ENCODE assay signal across 8 cellular contexts in the genomic region with DNA sequence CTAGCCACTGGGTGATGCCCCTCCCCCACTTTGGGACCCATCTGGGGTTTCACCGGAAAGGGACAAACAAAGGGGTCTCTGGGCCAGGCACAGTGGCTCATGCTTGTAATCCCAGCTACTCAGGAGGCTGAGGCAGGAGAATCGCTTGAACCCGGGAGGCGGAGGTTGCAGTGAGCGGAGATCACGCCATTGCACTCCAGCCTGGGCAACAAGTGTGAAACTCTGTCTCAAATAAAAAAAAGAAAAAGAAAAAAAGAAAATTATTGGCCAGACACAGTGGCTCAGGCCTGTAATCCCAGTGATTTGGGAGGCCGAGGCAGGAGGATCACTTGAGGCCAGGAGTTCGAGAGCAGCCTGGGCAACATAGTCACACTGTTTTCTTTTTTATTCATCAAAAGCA. TPM values are rescaled to one million over a fixed set of nuclear protein-coding genes. Genes with fewer than 3 reads are reported as not detected.
DNase-seq lines count a peak whose midpoint lies in the region; ATAC-seq and TF ChIP-seq lines count a peak whose summit lies in the region.
"Not testable (repeated sequence)": the region's sequence is repeated elsewhere in the genome, so short reads cannot be mapped to it uniquely, and the experiment has no call there.

No MANE protein-coding gene starts in this region.

- H3K23ac ChIP-seq in neuronal stem cell (ENCODE audit: low read depth, low read length, poor library complexity), result not testable (repeated sequence)

- H2AFZ ChIP-seq in GM23338, result peak overlapping the region; percentile 72
- H2AFZ ChIP-seq in OCI-LY7 (ENCODE audit: low read length), result peak overlapping the region; percentile 10; the same call in 1 of the 2 replicates
- H2AFZ ChIP-seq in neuronal stem cell (ENCODE audit: low read length), result peak overlapping the region; percentile 67

- H4K91ac ChIP-seq in neuronal stem cell (ENCODE audit: low read depth, low read length, poor library complexity), result not testable (repeated sequence)

- H3K9me3 Mint-ChIP-seq in GM23338, activated B cell treated with CpG ODN at 0.5 μM for 24 hours, type B pancreatic cell: not testable (repeated sequence)

- not testable (repeated sequence) for H3K36me3 Mint-ChIP-seq in GM23338 (ENCODE audit: low read depth); activated B cell treated with CpG ODN at 0.5 μM for 24 hours (ENCODE audit: low read depth); type B pancreatic cell

- not testable (repeated sequence) for H3K14ac ChIP-seq in neuronal stem cell (ENCODE audit: low read length)

- H3K4me3 ChIP-seq in BLaER1 treated with 17β-estradiol and CSF1 and Interleukin-3, amounts not matched to agents 10 nM and 100 nM; GM23338; OCI-LY7 (ENCODE audit: low read depth, low read length, poor library complexity, severe bottlenecking); esophagus (ENCODE audit: low read depth in 1 of 2, low read length in 2 of 2); neuronal stem cell (ENCODE audit: low read length in 2 of 2); skin epidermis: not testable (repeated sequence)

- H3K4me1 Mint-ChIP-seq in GM23338, result not testable (repeated sequence)
- H3K4me1 Mint-ChIP-seq in activated B cell treated with CpG ODN at 0.5 μM for 24 hours (peaks cover 46% of the 10 kb centered on the region), type B pancreatic cell (ENCODE audit: unreplicated experiment) (peaks cover 14% of the 10 kb centered on the region)

- WGBS in esophagus, 2 donors, result 88 to 90% methylated on average over 8 of the region's 8 CpGs
- no CpG with 5 or more reads among the region's 8 CpGs for WGBS in neuronal stem cell (ENCODE audit: extremely low coverage in 2 of 2, insufficient read length in 2 of 2, insufficient replicate concordance in 1 of 2), 2 donors

- H2BK120ac ChIP-seq in neuronal stem cell (ENCODE audit: low read depth, low read length), result not testable (repeated sequence)

- not testable (repeated sequence) for H2BK5ac ChIP-seq in neuronal stem cell (ENCODE audit: low read length)

- not testable (repeated sequence) for H3K4me3 Mint-ChIP-seq in GM23338, activated B cell treated with CpG ODN at 0.5 μM for 24 hours, type B pancreatic cell

- not testable (repeated sequence) for H2BK15ac ChIP-seq in neuronal stem cell (ENCODE audit: low read length)

- BruUV-seq in OCI-LY7 (replicated peaks; lab: Mats Ljungman, UMichigan), result not testable (repeated sequence)

- peaks cover 72 to 93% (median 84%) of the 10 kb centered on the region in 10 experiments for H3K4me1 ChIP-seq in BLaER1 treated with 17β-estradiol and CSF1 and Interleukin-3, amounts not matched to agents 10 nM and 100 nM
- H3K4me1 ChIP-seq in GM23338 (ENCODE audit: insufficient read depth); esophagus (ENCODE audit: control insufficient read depth in 2 of 2, insufficient read depth in 2 of 2, low read length in 1 of 2); neuronal stem cell (ENCODE audit: control insufficient read depth in 2 of 2, insufficient read depth in 1 of 2, low read depth in 1 of 2, low read length in 2 of 2): not testable (repeated sequence)
- H3K4me1 ChIP-seq in OCI-LY7 (ENCODE audit: insufficient read depth, low read length, poor library complexity, severe bottlenecking), result peaks cover 50% of the 10 kb centered on the region

- not testable (repeated sequence) for H3K9me3 ChIP-seq in BLaER1 treated with 17β-estradiol and CSF1 and Interleukin-3, amounts not matched to agents 10 nM and 100 nM (replicated peaks in 1 of 11); OCI-LY7 (ENCODE audit: low read length); esophagus (ENCODE audit: control insufficient read depth in 2 of 2, insufficient read depth in 1 of 2, low read depth in 1 of 2, low read length in 1 of 2); neuronal stem cell (replicated peaks in 1 of 2; ENCODE audit: control insufficient read depth in 2 of 2, insufficient read depth in 1 of 2, low read depth in 1 of 2, low read length in 2 of 2)

- H3K27ac Mint-ChIP-seq in GM23338, result not testable (repeated sequence)
- peak overlapping the region; percentile 41 for H3K27ac Mint-ChIP-seq in activated B cell treated with CpG ODN at 0.5 μM for 24 hours
- H3K27ac Mint-ChIP-seq in type B pancreatic cell, result peak overlapping the region; percentile 84

- H3K79me1 ChIP-seq in neuronal stem cell (ENCODE audit: low read depth, low read length), result not testable (repeated sequence)

- H2AK5ac ChIP-seq in neuronal stem cell (ENCODE audit: low read depth, low read length), result not testable (repeated sequence)

- TF ChIP-seq CTCF in GM23338 (conservative IDR thresholded peaks at IDR 0.05; ENCODE audit: low read depth in 2 of 2); OCI-LY7 (conservative IDR thresholded peaks at IDR 0.05; ENCODE audit: low read length); activated B cell treated with CpG ODN at 0.5 μM for 24 hours (IDR thresholded peaks at IDR 0.05); type B pancreatic cell (conservative IDR thresholded peaks at IDR 0.05): not testable (repeated sequence)

- intact Hi-C loops in OCI-LY7 (cut with micrococcal nuclease; ENCODE audit: unreplicated experiment), result not testable (repeated sequence)
- intact Hi-C loops in activated B cell treated with CpG ODN at 0.5 μM for 24 hours (cut with micrococcal nuclease), result loop anchor here (10.0 kb wide), 1 partner anchor 131 kb away; the partner anchor contains the start of gene PACSIN2

- not testable (repeated sequence) for H3K9me2 ChIP-seq in GM23338 (ENCODE audit: insufficient read depth); OCI-LY7 (ENCODE audit: insufficient read depth, low read length)

- H3K36me3 ChIP-seq in BLaER1 treated with 17β-estradiol and CSF1 and Interleukin-3, amounts not matched to agents 10 nM and 100 nM, result peaks cover 9 to 16% (median 10%) of the 10 kb centered on the region in 11 experiments
- not testable (repeated sequence) for H3K36me3 ChIP-seq in GM23338 (ENCODE audit: insufficient read depth); esophagus (ENCODE audit: control insufficient read depth in 2 of 2, insufficient read depth in 2 of 2, low read length in 1 of 2)
- H3K36me3 ChIP-seq in OCI-LY7 (ENCODE audit: insufficient read depth, low read length) (peaks cover 14% of the 10 kb centered on the region), neuronal stem cell (replicated peaks in 1 of 2; ENCODE audit: control insufficient read depth in 2 of 2, insufficient read depth in 2 of 2, low read length in 2 of 2) (peaks cover 8 to 14% of the 10 kb centered on the region in 2 donors)

- peak overlapping the region in 10 of 11 experiments; percentile 10 to 95 (median 90); a peak in 16 of 22 replicates for H3K27ac ChIP-seq in BLaER1 treated with 17β-estradiol and CSF1 and Interleukin-3, amounts not matched to agents 10 nM and 100 nM
- H3K27ac ChIP-seq in GM23338 (ENCODE audit: low read depth); OCI-LY7 (ENCODE audit: low read depth, low read length, poor library complexity, severe bottlenecking); neuronal stem cell (replicated peaks; ENCODE audit: low read length): not testable (repeated sequence)
- H3K27ac ChIP-seq in esophagus (ENCODE audit: low read depth in 2 of 2, low read length in 1 of 2), result peak overlapping the region; percentile 73 to 82
- H3K27ac ChIP-seq in skin epidermis, result peak overlapping the region in 11 of 21 experiments; percentile 14 to 64 (median 37)

- H3K9ac ChIP-seq in BLaER1 treated with 17β-estradiol and CSF1 and Interleukin-3, amounts not matched to agents 10 nM and 100 nM, result peak overlapping the region in 2 of 11 experiments; percentile 2 to 36; a peak in 2 of 22 replicates
- not testable (repeated sequence) for H3K9ac ChIP-seq in neuronal stem cell (ENCODE audit: low read depth, low read length, poor library complexity)

- H4K20me1 ChIP-seq in BLaER1 treated with 17β-estradiol and CSF1 and Interleukin-3, amounts not matched to agents 10 nM and 100 nM, result peaks cover 0 to 16% (median 0%) of the 10 kb centered on the region in 11 experiments; a peak in 4 of 22 replicates
- not testable (repeated sequence) for H4K20me1 ChIP-seq in GM23338 (replicated peaks; ENCODE audit: insufficient read depth); OCI-LY7 (ENCODE audit: insufficient read depth, low read length)

- CTCF ChIA-PET in OCI-LY7 (lab: Charles Lee; ENCODE audit: unreplicated experiment); activated B cell treated with CpG ODN at 0.5 μM for 24 hours (lab: Charles Lee): not testable (repeated sequence)

- not testable (repeated sequence) for H4K8ac ChIP-seq in neuronal stem cell (ENCODE audit: low read depth, low read length)

- DNase-seq in GM23338 (ENCODE audit: low spot score); OCI-LY7 (ENCODE audit: low spot score); activated B cell treated with CpG ODN at 0.5 μM for 24 hours; neuronal stem cell (ENCODE audit: low spot score); type B pancreatic cell (ENCODE audit: extremely low spot score, unreplicated experiment): not testable (repeated sequence)

- H3K4ac ChIP-seq in neuronal stem cell (ENCODE audit: low read length), result not testable (repeated sequence)

- not testable (repeated sequence) for H3F3A ChIP-seq in GM23338 (replicated peaks; ENCODE audit: low read depth)

- not testable (repeated sequence) for H3K27me3 ChIP-seq in BLaER1 treated with 17β-estradiol and CSF1 and Interleukin-3, amounts not matched to agents 10 nM and 100 nM; GM23338 (ENCODE audit: insufficient read depth); esophagus (ENCODE audit: control insufficient read depth in 1 of 2, insufficient read depth in 2 of 2, low read length in 2 of 2)
- H3K27me3 ChIP-seq in neuronal stem cell (ENCODE audit: control insufficient read depth in 3 of 3, insufficient read depth in 3 of 3, low read depth in 1 of 3, low read length in 3 of 3), result peaks cover 0 to 13% (median 0%) of the 10 kb centered on the region in 3 experiments

- ATAC-seq in GM23338; activated B cell treated with CpG ODN at 0.5 μM for 24 hours (ENCODE audit: low read depth): not testable (repeated sequence)

- H2BK12ac ChIP-seq in neuronal stem cell (ENCODE audit: low read length), result not testable (repeated sequence)

- H3K4me2 ChIP-seq in BLaER1 treated with 17β-estradiol and CSF1 and Interleukin-3, amounts not matched to agents 10 nM and 100 nM, result peak overlapping the region in 8 of 11 experiments; percentile 84 to 97 (median 94); a peak in 17 of 22 replicates
- H3K4me2 ChIP-seq in GM23338; OCI-LY7 (ENCODE audit: low read length); neuronal stem cell (ENCODE audit: insufficient read depth, low read length, poor library complexity, severe bottlenecking): not testable (repeated sequence)

- not testable (repeated sequence) for H3K18ac ChIP-seq in neuronal stem cell (ENCODE audit: low read length)

- peaks cover 14% of the 10 kb centered on the region for H3K79me2 ChIP-seq in GM23338 (replicated peaks; ENCODE audit: insufficient read depth)
- peaks cover 17% of the 10 kb centered on the region for H3K79me2 ChIP-seq in OCI-LY7 (ENCODE audit: insufficient read depth, low read depth, low read length)

- POLR2A ChIA-PET in OCI-LY7 (lab: Charles Lee), result interaction anchor here (0.7 kb wide), 1 partner anchor 50 kb away, joined by 3 read pairs; no protein-coding TSS in a partner anchor
- POLR2A ChIA-PET in activated B cell treated with CpG ODN at 0.5 μM for 24 hours (lab: Charles Lee), result interaction anchor here (0.7 to 1.6 kb wide), 3 partner anchors 19 to 368 kb away, joined by 4 to 21 read pairs (median 4); no protein-coding TSS in a partner anchor

- not testable (repeated sequence) for H3K27me3 Mint-ChIP-seq in GM23338 (ENCODE audit: insufficient read depth, low read depth, poor library complexity); activated B cell treated with CpG ODN at 0.5 μM for 24 hours; type B pancreatic cell

RNA-seq across cellular contexts. Expression of gene MCAT, which starts 2.2 kb away (rescaled TPM):
- total RNA-seq in GM23338 (2014; rRNA removed; shearing (Covaris generic)), result 12.3 and 16.9 TPM in 2 replicates
- polyA plus RNA-seq in GM23338 (2016; fragmentation: Nextera tagmentation; extraction: Ambion mirVana) (9.7 and 10.4 TPM in 2 replicates), esophagus (10 to 100 TPM; 10.2 to 16.6 TPM)
- total RNA-seq in OCI-LY7 (2014; rRNA removed; shearing (Covaris generic)), result 28.4 and 30.6 TPM in 2 replicates
- total RNA-seq in OCI-LY7 (2022) (23.1 and 33.2 TPM in 2 replicates), activated B cell treated with CpG ODN at 0.5 μM for 24 hours (12.7 and 13.2 TPM in 2 replicates), type B pancreatic cell (ENCODE audit: low replicate concordance) (24.0 and 27.0 TPM in 2 replicates)
- 14.6 TPM for polyA plus RNA-seq in neuronal stem cell (2013, experiment 1 of 2)
- 12.4 TPM for polyA plus RNA-seq in neuronal stem cell (2013, experiment 2 of 2)

RNA-seq across cellular contexts. Expression of gene TSPO, which starts 6.0 kb away (rescaled TPM):
- total RNA-seq in GM23338 (2014; rRNA removed; shearing (Covaris generic)), result 42.5 and 44.7 TPM in 2 replicates
- polyA plus RNA-seq in GM23338 (2016; fragmentation: Nextera tagmentation; extraction: Ambion mirVana) (32.3 and 34.6 TPM in 2 replicates), esophagus (100 to 1,000 TPM; 660 to 791 TPM)
- total RNA-seq in OCI-LY7 (2014; rRNA removed; shearing (Covaris generic)), result 47.1 and 59.6 TPM in 2 replicates
- total RNA-seq in OCI-LY7 (2022) (55.5 and 69.9 TPM in 2 replicates), activated B cell treated with CpG ODN at 0.5 μM for 24 hours (40.9 and 48.2 TPM in 2 replicates), type B pancreatic cell (ENCODE audit: low replicate concordance) (16.9 and 30.9 TPM in 2 replicates)
- polyA plus RNA-seq in neuronal stem cell (2013, experiment 1 of 2), result 13.7 TPM
- polyA plus RNA-seq in neuronal stem cell (2013, experiment 2 of 2), result 13.8 TPM

RNA-seq across cellular contexts. Expression of gene BIK, which starts 34.8 kb away (rescaled TPM):
- 5.6 and 9.8 TPM in 2 replicates for total RNA-seq in GM23338 (2014; rRNA removed; shearing (Covaris generic))
- polyA plus RNA-seq in GM23338 (2016; fragmentation: Nextera tagmentation; extraction: Ambion mirVana) (9.6 and 10.4 TPM in 2 replicates), esophagus (10 to 100 TPM; 11.4 to 18.5 TPM)
- 104 and 143 TPM in 2 replicates for total RNA-seq in OCI-LY7 (2014; rRNA removed; shearing (Covaris generic))
- total RNA-seq in OCI-LY7 (2022) (67.6 and 88.4 TPM in 2 replicates), activated B cell treated with CpG ODN at 0.5 μM for 24 hours (2.6 TPM in 2 replicates), type B pancreatic cell (ENCODE audit: low replicate concordance) (5.4 and 37.9 TPM in 2 replicates)
- polyA plus RNA-seq in neuronal stem cell (2013, experiment 1 of 2), result 1.3 TPM
- polyA plus RNA-seq in neuronal stem cell (2013, experiment 2 of 2), result 1.0 TPM

RNA-seq across cellular contexts. Expression of gene TTLL12, which starts 41.6 kb away (rescaled TPM):
- total RNA-seq in GM23338 (2014; rRNA removed; shearing (Covaris generic)), result 129 and 147 TPM in 2 replicates
- polyA plus RNA-seq in GM23338 (2016; fragmentation: Nextera tagmentation; extraction: Ambion mirVana) (43.9 and 46.7 TPM in 2 replicates), esophagus (10 to 100 TPM; 79.5 to 96.4 TPM)
- total RNA-seq in OCI-LY7 (2014; rRNA removed; shearing (Covaris generic)), result 66.7 and 71.5 TPM in 2 replicates
- total RNA-seq in OCI-LY7 (2022) (62.6 and 66.5 TPM in 2 replicates), activated B cell treated with CpG ODN at 0.5 μM for 24 hours (30.0 and 31.5 TPM in 2 replicates), type B pancreatic cell (ENCODE audit: low replicate concordance) (57.3 and 98.5 TPM in 2 replicates)
- polyA plus RNA-seq in neuronal stem cell (2013, experiment 1 of 2), result 35.3 TPM
- 37.1 TPM for polyA plus RNA-seq in neuronal stem cell (2013, experiment 2 of 2)

RNA-seq across cellular contexts. Expression of gene TTLL1, which starts 56.2 kb away (rescaled TPM):
- 3.5 and 5.5 TPM in 2 replicates for total RNA-seq in GM23338 (2014; rRNA removed; shearing (Covaris generic))
- polyA plus RNA-seq in GM23338 (2016; fragmentation: Nextera tagmentation; extraction: Ambion mirVana) (6.2 and 6.8 TPM in 2 replicates), esophagus (1 to 10 TPM; 2.2 to 2.4 TPM)
- 5.5 and 5.8 TPM in 2 replicates for total RNA-seq in OCI-LY7 (2014; rRNA removed; shearing (Covaris generic))
- total RNA-seq in OCI-LY7 (2022) (7.1 and 9.9 TPM in 2 replicates), activated B cell treated with CpG ODN at 0.5 μM for 24 hours (1.2 and 1.5 TPM in 2 replicates), type B pancreatic cell (ENCODE audit: low replicate concordance) (11.0 and 16.9 TPM in 2 replicates)
- polyA plus RNA-seq in neuronal stem cell (2013, experiment 1 of 2), result 18.5 TPM
- 17.6 TPM for polyA plus RNA-seq in neuronal stem cell (2013, experiment 2 of 2)

Comparison
In these comparisons a context has a peak if more than half of its experiments do, and no peak if none do; other contexts are left out.
1. H2AFZ ChIP-seq: peak in every context shown above with its lines; median percentile 72 in GM23338; 67 in neuronal stem cell; 10 in OCI-LY7.